ENCODE assay signal across 8 cellular contexts in genomic region chr2:174634130-174635014, GRCh38. TPM values are rescaled to one million over a fixed set of nuclear protein-coding genes. Genes with fewer than 3 reads are reported as not detected.
DNase-seq lines count a peak whose midpoint lies in the region; ATAC-seq, FAIRE-seq and TF ChIP-seq lines count a peak whose summit lies in the region.

No MANE protein-coding gene starts in this region.

- H3K79me2 ChIP-seq in endothelial cell of umbilical vein (ENCODE audit: control insufficient read depth, insufficient read depth, low read length): no peaks in the 10 kb centered on the region

- DNase-seq in AG10803 (ENCODE audit: low read depth) (peak; percentile 22), WTC11 (ENCODE audit: low spot score) (no peak), endothelial cell of umbilical vein (ENCODE audit: low read depth, low spot score) (peak; percentile 31), psoas muscle (no peak), RKO (ENCODE audit: low spot score) (no peak), NCI-H2029 (lab: John Stamatoyannopoulos, UW) (no peak)

- BruUV-seq in endothelial cell of umbilical vein (replicated peaks; lab: Mats Ljungman, UMichigan): no TSS peak

- H4K20me1 ChIP-seq in endothelial cell of umbilical vein (replicated peaks; ENCODE audit: control insufficient read depth, extremely low read depth, insufficient read depth, low read length): no peaks in the 10 kb centered on the region

- POLR2A ChIA-PET in WTC11 (lab: Charles Lee): no interaction called here
- POLR2A ChIA-PET in endothelial cell of umbilical vein (lab: Charles Lee): interaction anchor here (0.7 kb wide), 1 partner anchor 32 kb away, joined by 4 read pairs; no protein-coding TSS in a partner anchor

- TF ChIP-seq POLR2A in endothelial cell of umbilical vein (IDR thresholded peaks at IDR 0.05; ENCODE audit: low read depth, low read length): no peak

- intact Hi-C loops in endothelial cell of umbilical vein (cut with micrococcal nuclease): no loop called here
- intact Hi-C loops in psoas muscle (cut with DNase I): no loop called here

- CTCF ChIA-PET in WTC11 (lab: Charles Lee) (interaction anchor here (0.9 to 1.4 kb wide), 5 partner anchors 24 to 63 kb away, joined by 3 to 6 read pairs (median 4); no protein-coding TSS in a partner anchor), endothelial cell of umbilical vein (lab: Charles Lee) (interaction anchor here (0.8 to 1.1 kb wide), 3 partner anchors 16 to 171 kb away, joined by 3 to 4 read pairs (median 3); no protein-coding TSS in a partner anchor)

- H3K4me1 Mint-ChIP-seq in WTC11: peaks cover 11% of the 10 kb centered on the region

- no peak overlapping the region for H3K4me3 ChIP-seq in AG10803 (ENCODE audit: low read length)
- H3K4me3 ChIP-seq in endothelial cell of umbilical vein (replicated peaks in 1 of 3; ENCODE audit: insufficient read depth in 1 of 3, low read depth in 1 of 3, low read length in 3 of 3): no peak overlapping the region
- H3K4me3 ChIP-seq in psoas muscle: peak overlapping the region; percentile 42

- no peaks in the 10 kb centered on the region for H3K9me1 ChIP-seq in endothelial cell of umbilical vein (replicated peaks; ENCODE audit: control insufficient read depth, extremely low read depth, insufficient read depth, low read length)

- H3K27ac Mint-ChIP-seq in WTC11: no peak overlapping the region

- H3K4me2 ChIP-seq in endothelial cell of umbilical vein (ENCODE audit: insufficient read depth, low read length): no peak overlapping the region

- H3K27ac ChIP-seq in endothelial cell of umbilical vein (ENCODE audit: insufficient read depth, low read depth, low read length) (no peak overlapping the region), psoas muscle (peak overlapping the region; percentile 58)

- dilution Hi-C loops in endothelial cell of umbilical vein (cut with MboI; ENCODE audit: extremely low pct_ligation_motif_present, low sequenced_read_pairs): no loop called here

- ATAC-seq in GM19328 (IDR thresholded peaks at IDR 0.05; ENCODE audit: unreplicated experiment) (peak; percentile 64), HG03432 (IDR thresholded peaks at IDR 0.05; ENCODE audit: unreplicated experiment) (peak; percentile 74), WTC11 (peak; percentile 52), psoas muscle (peak in 1 of 4 donors; percentile 43)

- H3K27me3 ChIP-seq in endothelial cell of umbilical vein (ENCODE audit: control insufficient read depth in 2 of 2, insufficient read depth in 2 of 2, low read length in 2 of 2) (no peaks in the 10 kb centered on the region), psoas muscle (ENCODE audit: insufficient read depth in 3 of 3, low read length in 2 of 3) (no peaks in the 10 kb centered on the region)

- H3K27me3 Mint-ChIP-seq in WTC11 (ENCODE audit: low read depth): no peaks in the 10 kb centered on the region

- H3K4me1 ChIP-seq in endothelial cell of umbilical vein (ENCODE audit: control insufficient read depth, extremely low read depth, insufficient read depth, low read length): peaks cover 3% of the 10 kb centered on the region
- H3K4me1 ChIP-seq in psoas muscle: no peaks in the 10 kb centered on the region

- no peak overlapping the region for H3K9ac ChIP-seq in endothelial cell of umbilical vein (replicated peaks; ENCODE audit: extremely low read depth, insufficient read depth, low read length)

- FAIRE-seq in endothelial cell of umbilical vein (lab: Jason Lieb, UNC): no peak

- 32 to 42% (median 39%) methylated on average over 13 of the region's 13 CpGs for WGBS in psoas muscle, 3 donors

- no peak overlapping the region for H3K4me3 Mint-ChIP-seq in WTC11

- H3K9me3 ChIP-seq in endothelial cell of umbilical vein (replicated peaks; ENCODE audit: control insufficient read depth, insufficient read depth, low read length) (no peaks in the 10 kb centered on the region), psoas muscle (no peaks in the 10 kb centered on the region)

- no peak overlapping the region for H2AFZ ChIP-seq in endothelial cell of umbilical vein (ENCODE audit: low read depth, low read length)

- TF ChIP-seq CTCF in AG10803 (conservative IDR thresholded peaks at IDR 0.05; ENCODE audit: low read length) (no peak), WTC11 (IDR thresholded peaks at IDR 0.05) (no peak), endothelial cell of umbilical vein (IDR thresholded peaks at IDR 0.05; ENCODE audit: extremely low read depth in 1 of 2, insufficient read depth in 1 of 2, low read depth in 1 of 2, low read length in 2 of 2) (no peak), psoas muscle (IDR thresholded peaks at IDR 0.05) (no peak)

- H3K36me3 Mint-ChIP-seq in WTC11: no peaks in the 10 kb centered on the region

- H3K36me3 ChIP-seq in endothelial cell of umbilical vein (ENCODE audit: control insufficient read depth in 2 of 2, extremely low read depth in 1 of 2, insufficient read depth in 2 of 2, low read length in 2 of 2): no peaks in the 10 kb centered on the region
- no peaks in the 10 kb centered on the region for H3K36me3 ChIP-seq in psoas muscle (ENCODE audit: insufficient read depth in 1 of 2, low read depth in 1 of 2)

- H3K9me3 Mint-ChIP-seq in WTC11: peaks cover 3% of the 10 kb centered on the region

TF ChIP-seq in WTC11, 78 proteins besides CTCF, POLR2A, EP300 and RAD21 (continues in another document):
- TF ChIP-seq KAT7 (CRISPR knock-in tag; IDR thresholded peaks at IDR 0.05; ENCODE audit: borderline replicate concordance) (no peak), ZNF219 (CRISPR knock-in tag; IDR thresholded peaks at IDR 0.05; ENCODE audit: borderline replicate concordance) (no peak), ATF6 (CRISPR knock-in tag; IDR thresholded peaks at IDR 0.05) (no peak), FOXJ3 (CRISPR knock-in tag; IDR thresholded peaks at IDR 0.05; ENCODE audit: borderline replicate concordance) (no peak), ELF4 (CRISPR knock-in tag; IDR thresholded peaks at IDR 0.05; ENCODE audit: low read depth) (no peak), TCF7 (CRISPR knock-in tag; IDR thresholded peaks at IDR 0.05; ENCODE audit: low read depth) (no peak), GRHL2 (CRISPR knock-in tag; IDR thresholded peaks at IDR 0.05; ENCODE audit: insufficient replicate concordance, severe bottlenecking) (no peak), CREM (CRISPR knock-in tag; IDR thresholded peaks at IDR 0.05) (no peak)

TF ChIP-seq in endothelial cell of umbilical vein, 7 proteins besides CTCF, POLR2A, EP300 and RAD21:
- TF ChIP-seq GATA2 (IDR thresholded peaks at IDR 0.05; ENCODE audit: insufficient read depth, insufficient read length, low read depth, low read length): peak; percentile 58
- TF ChIP-seq FOS (IDR thresholded peaks at IDR 0.05; ENCODE audit: borderline replicate concordance, insufficient read depth, low read length): no peak

RNA-seq across cellular contexts. Expression of gene WIPF1, which starts 36.8 kb away (rescaled TPM):
- total RNA-seq in WTC11 (2021) (6.4 to 6.7 TPM (median 6.4 TPM) in 3 replicates), endothelial cell of umbilical vein (42.0 and 44.2 TPM in 2 replicates), psoas muscle (10 to 100 TPM in 1 of 4 donors, 1 to 10 TPM in 3; 6.2 to 10.0 (median 8.0) TPM)
- polyA plus RNA-seq in endothelial cell of umbilical vein (15.3 and 17.5 TPM in 2 replicates), psoas muscle (1 to 10 TPM; 3.4 to 3.9 (median 3.4) TPM)
- 12.9 and 16.3 TPM in 2 replicates for polyA plus RNA-seq in endothelial cell of umbilical vein (2011; cell fraction: cytosol; rRNA removed)
- 14.6 and 15.2 TPM in 2 replicates for polyA plus RNA-seq in endothelial cell of umbilical vein (2011; cell fraction: nucleus; rRNA removed)
- 21.6 and 27.5 TPM in 2 replicates for polyA plus RNA-seq in endothelial cell of umbilical vein (2012)
- 10.7 and 12.6 TPM in 2 replicates for polyA minus RNA-seq in endothelial cell of umbilical vein
- polyA minus RNA-seq in endothelial cell of umbilical vein (2011; cell fraction: cytosol; rRNA and poly(A)+ RNA removed): not detected
- polyA minus RNA-seq in endothelial cell of umbilical vein (2011; cell fraction: nucleus; rRNA and poly(A)+ RNA removed): 20.8 and 24.5 TPM in 2 replicates

Comparison
In these comparisons a context has a peak if more than half of its experiments do, and no peak if none do; other contexts are left out.
1. DNase-seq: peak in AG10803 (single experiment) and endothelial cell of umbilical vein (single experiment); none in WTC11 (single experiment), psoas muscle (0 of 2), RKO (single experiment) and NCI-H2029 (single experiment).